In the genomic region with DNA sequence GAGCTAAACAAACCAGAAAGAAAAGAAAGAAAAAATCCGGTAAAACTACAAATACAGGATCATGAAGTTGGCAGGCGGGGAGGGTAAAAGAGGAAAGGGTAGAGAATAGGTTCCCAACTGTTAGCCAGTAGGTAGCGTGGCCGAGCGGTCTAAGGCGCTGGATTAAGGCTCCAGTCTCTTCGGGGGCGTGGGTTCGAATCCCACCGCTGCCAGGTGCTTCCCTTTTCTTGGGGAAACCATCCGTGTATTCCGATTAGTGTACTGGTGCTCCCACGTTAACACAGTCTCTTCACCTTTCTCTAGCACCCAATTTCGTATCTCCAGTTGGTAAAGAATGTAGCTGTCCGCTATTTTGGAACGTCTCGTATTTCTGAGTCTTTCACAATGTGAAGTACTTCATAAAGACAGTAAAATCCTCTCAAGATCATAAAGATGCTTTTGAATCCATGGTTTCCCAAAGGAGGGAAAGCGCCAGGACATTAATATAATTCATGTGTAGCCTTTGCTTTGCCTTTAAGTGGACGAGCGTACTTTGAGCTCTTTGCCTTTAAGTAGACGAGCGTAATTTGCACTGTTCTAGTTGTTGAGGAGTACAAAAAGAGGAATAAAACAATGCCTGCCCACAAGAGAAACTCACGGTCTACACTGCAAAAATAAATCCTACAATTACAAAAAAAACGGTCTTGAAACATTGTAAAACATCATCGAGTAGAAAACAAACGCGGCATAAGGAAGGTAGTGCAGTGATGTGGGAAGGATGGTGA, we compare ENCODE assay signal across 9 cellular contexts. TPM values are rescaled to one million over a fixed set of nuclear protein-coding genes. Genes with fewer than 3 reads are reported as not detected.
DNase-seq lines count a peak whose midpoint lies in the region; ATAC-seq and TF ChIP-seq lines count a peak whose summit lies in the region.
"Had no signal": no experiment of that assay in that cellular context is flagged by ENCODE, and none has a peak within 500 bp of the region (broad histone marks: within the 10 kb centered on the region; RNA-seq: fewer than 3 reads in every experiment).

No MANE protein-coding gene starts in this region.

- H3K36me3 ChIP-seq in DOHH2 (ENCODE audit: control insufficient read depth, low read length) = no peaks in the 10 kb centered on the region

- no peaks in the 10 kb centered on the region for H3K9me3 ChIP-seq in DOHH2 (ENCODE audit: control insufficient read depth, insufficient read depth, low read length)

- no peak overlapping the region for H3K27ac Mint-ChIP-seq in naive thymus-derived CD8-positive, alpha-beta T cell
- H3K27ac Mint-ChIP-seq in stimulated activated naive B cell treated with anti-CD40 and anti-IgM and Interleukin-4, amounts not matched to agents 10 μg/mL and 1 μg/mL and 100 μg/mL, for 72 hours = no peak overlapping the region
- H3K27ac Mint-ChIP-seq: activated naive CD4-positive, alpha-beta T cell treated with anti-CD3 and anti-CD28 coated beads, Interleukin-2, amount 50 U/mL, for 24 hours had no signal

- H3K27me3 Mint-ChIP-seq in naive thymus-derived CD8-positive, alpha-beta T cell = no peaks in the 10 kb centered on the region
- no peaks in the 10 kb centered on the region for H3K27me3 Mint-ChIP-seq in stimulated activated naive B cell treated with anti-CD40 and anti-IgM and Interleukin-4, amounts not matched to agents 10 μg/mL and 1 μg/mL and 100 μg/mL, for 72 hours
- H3K27me3 Mint-ChIP-seq: activated naive CD4-positive, alpha-beta T cell treated with anti-CD3 and anti-CD28 coated beads, Interleukin-2, amount 50 U/mL, for 24 hours had no signal

- no peaks in the 10 kb centered on the region for H3K36me3 Mint-ChIP-seq in naive thymus-derived CD8-positive, alpha-beta T cell
- no peaks in the 10 kb centered on the region for H3K36me3 Mint-ChIP-seq in stimulated activated naive B cell treated with anti-CD40 and anti-IgM and Interleukin-4, amounts not matched to agents 10 μg/mL and 1 μg/mL and 100 μg/mL, for 72 hours
- H3K36me3 Mint-ChIP-seq: activated naive CD4-positive, alpha-beta T cell treated with anti-CD3 and anti-CD28 coated beads, Interleukin-2, amount 50 U/mL, for 24 hours had no signal

- POLR2A ChIA-PET in naive thymus-derived CD8-positive, alpha-beta T cell (lab: Charles Lee) = interaction anchor here (0.5 to 2.1 kb wide), 11 partner anchors 10 to 295 kb away, joined by 3 to 14 read pairs (median 5); a partner anchor contains a TSS

- no peaks in the 10 kb centered on the region for H3K9me2 ChIP-seq in DOHH2 (replicated peaks; ENCODE audit: control insufficient read depth, low read length)

- peak overlapping the region; percentile 79 for H3K4me3 ChIP-seq in DOHH2 (ENCODE audit: low read length)
- H3K4me3 ChIP-seq in fibroblast of pulmonary artery (replicated peaks; ENCODE audit: low read depth, low read length) = peak overlapping the region; percentile 94

- peaks cover 51% of the 10 kb centered on the region for H3K4me1 ChIP-seq in DOHH2 (ENCODE audit: control insufficient read depth, low read length)

- in situ Hi-C loops in KBM-7 (cut with MboI; ENCODE audit: low pct_unique_long_range_greater_than_20kb, low sequenced_read_pairs) = loop anchor here (25.0 kb wide), 1 partner anchor 273 kb away; a partner anchor contains a TSS

- no peaks in the 10 kb centered on the region for H3K9me3 Mint-ChIP-seq in naive thymus-derived CD8-positive, alpha-beta T cell
- H3K9me3 Mint-ChIP-seq in stimulated activated naive B cell treated with anti-CD40 and anti-IgM and Interleukin-4, amounts not matched to agents 10 μg/mL and 1 μg/mL and 100 μg/mL, for 72 hours = no peaks in the 10 kb centered on the region
- H3K9me3 Mint-ChIP-seq: activated naive CD4-positive, alpha-beta T cell treated with anti-CD3 and anti-CD28 coated beads, Interleukin-2, amount 50 U/mL, for 24 hours had no signal

- H3K4me2 ChIP-seq in DOHH2 (ENCODE audit: low read length) = peak overlapping the region; percentile 76

- H3K4me3 Mint-ChIP-seq in naive thymus-derived CD8-positive, alpha-beta T cell = no peak overlapping the region
- no peak overlapping the region for H3K4me3 Mint-ChIP-seq in stimulated activated naive B cell treated with anti-CD40 and anti-IgM and Interleukin-4, amounts not matched to agents 10 μg/mL and 1 μg/mL and 100 μg/mL, for 72 hours
- H3K4me3 Mint-ChIP-seq: activated naive CD4-positive, alpha-beta T cell treated with anti-CD3 and anti-CD28 coated beads, Interleukin-2, amount 50 U/mL, for 24 hours had no signal

- H4K20me1 ChIP-seq in DOHH2 (ENCODE audit: control insufficient read depth, insufficient read depth, low read depth, low read length) = 0 out of 2 replicates have a peak, but pooled peaks cover 4% of the 10 kb centered on the region

- peaks cover 19% of the 10 kb centered on the region for H3F3A ChIP-seq in DOHH2 (ENCODE audit: control insufficient read depth, insufficient read depth)

- H3K27ac ChIP-seq in DOHH2 (ENCODE audit: low read depth, low read length) = no peak overlapping the region

- peak; percentile 6 to 17 for ATAC-seq in naive thymus-derived CD8-positive, alpha-beta T cell
- ATAC-seq in stimulated activated naive B cell treated with anti-CD40 and anti-IgM and Interleukin-4, amounts not matched to agents 10 μg/mL and 1 μg/mL and 100 μg/mL, for 72 hours (replicated peaks) = peak; percentile 30 to 40
- ATAC-seq in HG02885 (IDR thresholded peaks at IDR 0.05; ENCODE audit: poor library complexity, unreplicated experiment) = no peak

- DNase-seq in KBM-7 (peak; percentile 87), RKO (ENCODE audit: low spot score) (peak; percentile 81), fibroblast of pulmonary artery (ENCODE audit: low read depth) (peak; percentile 79)
- peak; percentile 33 to 53 for DNase-seq in activated T-helper 1 cell treated with anti-CD3 and anti-CD28 coated beads, Interleukin-2, amount 50 U/mL, for 16 hours (ENCODE audit: low read depth in 1 of 2, low spot score in 1 of 2)
- DNase-seq in naive thymus-derived CD8-positive, alpha-beta T cell = peak; percentile 51 to 84 (median 72)
- peak; percentile 68 for DNase-seq in stimulated activated naive B cell treated with anti-CD40 and anti-IgM and Interleukin-4, amounts not matched to agents 10 μg/mL and 1 μg/mL and 100 μg/mL, for 72 hours

- TF ChIP-seq CTCF in DOHH2 (IDR thresholded peaks at IDR 0.05; ENCODE audit: low read depth, low read length, poor library complexity, severe bottlenecking) (no peak), fibroblast of pulmonary artery (IDR thresholded peaks at IDR 0.05; ENCODE audit: low read length, missing control alignments) (no peak)

- peaks cover 25% of the 10 kb centered on the region for H3K27me3 ChIP-seq in DOHH2 (ENCODE audit: control insufficient read depth, low read length)

- peaks cover 0 to 5% (median 2%) of the 10 kb centered on the region in 4 donors for H3K4me1 Mint-ChIP-seq in naive thymus-derived CD8-positive, alpha-beta T cell
- peaks cover 2 to 5% of the 10 kb centered on the region in 2 donors for H3K4me1 Mint-ChIP-seq in stimulated activated naive B cell treated with anti-CD40 and anti-IgM and Interleukin-4, amounts not matched to agents 10 μg/mL and 1 μg/mL and 100 μg/mL, for 72 hours
- H3K4me1 Mint-ChIP-seq: activated naive CD4-positive, alpha-beta T cell treated with anti-CD3 and anti-CD28 coated beads, Interleukin-2, amount 50 U/mL, for 24 hours had no signal

- no peaks in the 10 kb centered on the region for H3K79me2 ChIP-seq in DOHH2 (ENCODE audit: control insufficient read depth, low read length)

RNA-seq across cellular contexts. Expression of a gene that starts 19.0 kb away (rescaled TPM):
- total RNA-seq in naive thymus-derived CD8-positive, alpha-beta T cell = not detected
- not detected for polyA plus RNA-seq in naive thymus-derived CD8-positive, alpha-beta T cell

RNA-seq across cellular contexts. Expression of a gene that starts 22.4 kb away (rescaled TPM):
- not detected for total RNA-seq in naive thymus-derived CD8-positive, alpha-beta T cell
- polyA plus RNA-seq in naive thymus-derived CD8-positive, alpha-beta T cell = not detected

RNA-seq across cellular contexts. Expression of a gene that starts 31.3 kb away (rescaled TPM):
- total RNA-seq in naive thymus-derived CD8-positive, alpha-beta T cell = not detected
- not detected for polyA plus RNA-seq in naive thymus-derived CD8-positive, alpha-beta T cell

RNA-seq across cellular contexts. Expression of a gene that starts 49.3 kb away (rescaled TPM):
- total RNA-seq in naive thymus-derived CD8-positive, alpha-beta T cell = not detected
- not detected for polyA plus RNA-seq in naive thymus-derived CD8-positive, alpha-beta T cell
